1 cellular context compared by ENCODE assay signal in genomic region chr15:59268199-59268979, GRCh38.
TF ChIP-seq lines count a peak whose summit lies in the region.

No MANE protein-coding gene starts in this region.

TF ChIP-seq in HepG2, 621 proteins besides CTCF, POLR2A, EP300 and RAD21 (continued from another document):
- TF ChIP-seq ZNF790 (CRISPR knock-in tag; IDR thresholded peaks at IDR 0.05; ENCODE audit: borderline replicate concordance) (no peak), RAD51 (IDR thresholded peaks at IDR 0.05; ENCODE audit: borderline replicate concordance) (no peak), ZNF552 (CRISPR knock-in tag; IDR thresholded peaks at IDR 0.05; ENCODE audit: borderline replicate concordance) (no peak), ZNF318 (CRISPR knock-in tag; IDR thresholded peaks at IDR 0.05) (no peak), SKIL (CRISPR knock-in tag; IDR thresholded peaks at IDR 0.05; ENCODE audit: borderline replicate concordance) (no peak), ZNF780A (CRISPR knock-in tag; IDR thresholded peaks at IDR 0.05) (no peak)
